Comparison of ENCODE assay signal across 10 cellular contexts in genomic region chr2:47334356-47335136, GRCh38. TPM values are rescaled to one million over a fixed set of nuclear protein-coding genes. Genes with fewer than 3 reads are reported as not detected.
A peak's percentile ranks its signal among the peaks of the same experiment; 100 is the strongest.
DNase-seq lines count a peak whose midpoint lies in the region; ATAC-seq, FAIRE-seq and TF ChIP-seq lines count a peak whose summit lies in the region.
"Had no signal": no experiment of that assay in that cellular context is flagged by ENCODE, and none has a peak within 500 bp of the region (broad histone marks: within the 10 kb centered on the region; RNA-seq: fewer than 3 reads in every experiment).

No MANE protein-coding gene starts in this region.

- no peaks in the 10 kb centered on the region for H4K20me1 ChIP-seq in GM12878 (ENCODE audit: control insufficient read depth, insufficient read depth)

- H3K27ac ChIP-seq in GM12878 (ENCODE audit: control insufficient read depth, insufficient read depth) (no peak overlapping the region; the same call in 1 of the 2 replicates), mesendoderm (ENCODE audit: low read depth, low read length) (peak overlapping the region; percentile 87)

- peak overlapping the region; percentile 67 for H3K56ac ChIP-seq in mesendoderm (ENCODE audit: low read length)

- ATAC-seq in GM12878 (peak; percentile 35), GM21423 (IDR thresholded peaks at IDR 0.05; ENCODE audit: unreplicated experiment) (no peak)

- no peak for TF ChIP-seq POLR2A in GM12878 (IDR thresholded peaks at IDR 0.05; ENCODE audit: low read depth, low read length)

- H2AK5ac ChIP-seq in mesendoderm (ENCODE audit: low read length), result no peak overlapping the region

- H3K36me3 ChIP-seq in GM12878 (ENCODE audit: control insufficient read depth in 2 of 2, insufficient read depth in 2 of 2, low read length in 1 of 2), result no peaks in the 10 kb centered on the region
- no peaks in the 10 kb centered on the region for H3K36me3 ChIP-seq in mesendoderm (ENCODE audit: control insufficient read depth, insufficient read depth, low read length)

- H3K4me1 ChIP-seq in GM12878 (ENCODE audit: control insufficient read depth, insufficient read depth, low read length), result peaks cover 25% of the 10 kb centered on the region
- H3K4me1 ChIP-seq in mesendoderm (ENCODE audit: control insufficient read depth, low read depth, low read length), result peaks cover 10% of the 10 kb centered on the region

- peak overlapping the region; percentile 84 for H3K18ac ChIP-seq in mesendoderm (ENCODE audit: low read length)

- BruUV-seq in GM12878 (replicated peaks; lab: Mats Ljungman, UMichigan), result no TSS peak

- intact Hi-C loops in GM12878 (cut with micrococcal nuclease; ENCODE audit: unreplicated experiment) (loop anchor here (1.0 to 10.0 kb wide), 3 partner anchors 54 to 770 kb away; no protein-coding TSS in a partner anchor), posterior vena cava (cut with DNase I) (loop anchor here in 1 of 2 donors (5.0 kb wide), 1 partner anchor 53 kb away; no protein-coding TSS in a partner anchor)

- DNase-seq in GM12865 (ENCODE audit: low read depth) (peak; percentile 44), NCI-H146 treated with DMSO at 0.1 percent for 48 hours (lab: John Stamatoyannopoulos, UW; ENCODE audit: unreplicated experiment) (peak; percentile 12), GM12878 (ENCODE audit: low read depth, low spot score) (no peak), mesendoderm (peak; percentile 86), posterior vena cava (ENCODE audit: low spot score) (no peak), NOMO-1 treated with dmso at 0.1 percent for 144 hours (lab: John Stamatoyannopoulos, UW; ENCODE audit: unreplicated experiment) (no peak)
- DNase-seq in NK-92 treated with Interleukin-12 subunit alpha and Interleukin-12 subunit beta, amount 100 ng/mL, for 24 hours (lab: John Stamatoyannopoulos, UW), result no peak

- peak overlapping the region; percentile 35 for H2BK120ac ChIP-seq in mesendoderm (ENCODE audit: low read depth, low read length)

- no peak for TF ChIP-seq EP300 in GM12878 (IDR thresholded peaks at IDR 0.05; ENCODE audit: borderline replicate concordance in 1 of 2, control insufficient read depth in 1 of 2, low read depth in 2 of 2, low read length in 2 of 2)

- no peak overlapping the region for H3K23ac ChIP-seq in mesendoderm (ENCODE audit: low read length)

- no peak for FAIRE-seq in GM12878 (lab: Jason Lieb, UNC)

- POLR2A ChIA-PET in GM12878 (lab: Charles Lee), result interaction anchor here (0.7 to 1.6 kb wide), 3 partner anchors 31 to 54 kb away, joined by 4 to 7 read pairs (median 5); no protein-coding TSS in a partner anchor

- no peak for TF ChIP-seq RAD21 in GM12878 (IDR thresholded peaks at IDR 0.05; ENCODE audit: insufficient read depth, low read depth, low read length)

- no peak overlapping the region for H4K5ac ChIP-seq in mesendoderm (ENCODE audit: low read length)

- RAD21 ChIA-PET in GM12878 (lab: Charles Lee; ENCODE audit: unreplicated experiment), result interaction anchor here (0.5 to 4.9 kb wide), 16 partner anchors 10 to 773 kb away, joined by 3 to 136 read pairs (median 6); partner anchors contain the start of genes MSH2 and MSH6

- peak overlapping the region; percentile 51 for H3K4me2 ChIP-seq in GM12878 (ENCODE audit: control insufficient read depth, insufficient read depth)
- H3K4me2 ChIP-seq in mesendoderm (ENCODE audit: low read length), result no peak overlapping the region

- H3K9me3 ChIP-seq in GM12878 (replicated peaks; ENCODE audit: control insufficient read depth, insufficient read depth, low read length), result no peaks in the 10 kb centered on the region; the same call in 2 of the 3 replicates
- H3K9me3 ChIP-seq: Caco-2 had no signal

- H4K8ac ChIP-seq in mesendoderm (ENCODE audit: low read depth, low read length), result no peak overlapping the region

- H2BK15ac ChIP-seq in mesendoderm (replicated peaks; ENCODE audit: low read depth), result no peak overlapping the region

- WGBS in GM12878 (ENCODE audit: insufficient coverage, insufficient replicate concordance, low lambda C conversion rate, missing lambda C conversion rate), result 6% methylated on average over 13 of the region's 13 CpGs
- WGBS in mesendoderm (ENCODE audit: extremely low coverage, insufficient coverage, low lambda C conversion rate), result no CpG with 5 or more reads among the region's 13 CpGs

- in situ Hi-C loops in GM12878 (cut with MboI), result loop anchor here (5.0 kb wide), 2 partner anchors 53 to 433 kb away; no protein-coding TSS in a partner anchor

- peak overlapping the region; percentile 82 for H3K4ac ChIP-seq in mesendoderm (ENCODE audit: low read depth, low read length)

- H3K4me3 ChIP-seq in GM12865 (ENCODE audit: low read depth, low read length) (no peak overlapping the region), GM12878 (peak overlapping the region; percentile 23; the same call in 1 of the 2 replicates), mesendoderm (ENCODE audit: low read length) (no peak overlapping the region)

- peak overlapping the region; percentile 42 for H2AFZ ChIP-seq in GM12878 (ENCODE audit: control insufficient read depth, low read depth, low read length)

- CTCF ChIA-PET in GM12878 (lab: Yijun Ruan, JAX), result interaction anchor here (0.6 to 14.6 kb wide), 34 partner anchors 10 to 785 kb away, joined by 3 to 273 read pairs (median 4); partner anchors contain the start of genes MSH2 and STPG4

- no peak overlapping the region; the same call in 1 of the 2 replicates for H3K9ac ChIP-seq in GM12878 (ENCODE audit: control insufficient read depth, insufficient read depth, low read length)
- peak overlapping the region; percentile 27 for H3K9ac ChIP-seq in mesendoderm (ENCODE audit: low read length)

- no peaks in the 10 kb centered on the region for H3K27me3 ChIP-seq in GM12878 (replicated peaks in 1 of 2; ENCODE audit: control insufficient read depth in 2 of 2, insufficient read depth in 2 of 2, low read length in 1 of 2)
- H3K27me3 ChIP-seq in mesendoderm (ENCODE audit: insufficient read depth, low read length, poor library complexity), result no peaks in the 10 kb centered on the region

- SMC1A ChIA-PET in GM12878 (lab: Charles Lee; ENCODE audit: uncharacterized antibody, unreplicated experiment), result interaction anchor here (0.7 to 9.0 kb wide), 17 partner anchors 10 to 511 kb away, joined by 3 to 106 read pairs (median 4); partner anchors contain the start of gene MSH2

- H3K79me1 ChIP-seq in mesendoderm (ENCODE audit: low read length), result no peaks in the 10 kb centered on the region

- no peaks in the 10 kb centered on the region for H3K79me2 ChIP-seq in GM12878 (ENCODE audit: control insufficient read depth, insufficient read depth, low read length)
- H3K79me2 ChIP-seq in mesendoderm (ENCODE audit: control insufficient read depth, insufficient read depth, low read length), result no peaks in the 10 kb centered on the region

- H2BK5ac ChIP-seq in mesendoderm (ENCODE audit: low read length), result peak overlapping the region; percentile 67

- TF ChIP-seq CTCF in GM12865 (IDR thresholded peaks at IDR 0.05; ENCODE audit: insufficient read depth, low read depth, low read length, missing control alignments), result no peak
- no peak for TF ChIP-seq CTCF in GM12878 (IDR thresholded peaks at IDR 0.05 in 2 of 3, conservative IDR thresholded peaks at IDR 0.05 in 1 of 3; ENCODE audit: control insufficient read depth in 2 of 3, extremely low read depth in 1 of 3, insufficient read depth in 1 of 3, low read depth in 3 of 3, low read length in 3 of 3)

TF ChIP-seq in GM12878, 131 proteins besides CTCF, POLR2A, EP300 and RAD21 (continues in another document):
- no peak for TF ChIP-seq ESRRA (IDR thresholded peaks at IDR 0.05; ENCODE audit: low read length)
- TF ChIP-seq, protein P1, sequence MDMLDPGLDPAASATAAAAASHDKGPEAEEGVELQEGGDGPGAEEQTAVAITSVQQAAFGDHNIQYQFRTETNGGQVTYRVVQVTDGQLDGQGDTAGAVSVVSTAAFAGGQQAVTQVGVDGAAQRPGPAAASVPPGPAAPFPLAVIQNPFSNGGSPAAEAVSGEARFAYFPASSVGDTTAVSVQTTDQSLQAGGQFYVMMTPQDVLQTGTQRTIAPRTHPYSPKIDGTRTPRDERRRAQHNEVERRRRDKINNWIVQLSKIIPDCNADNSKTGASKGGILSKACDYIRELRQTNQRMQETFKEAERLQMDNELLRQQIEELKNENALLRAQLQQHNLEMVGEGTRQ (IDR thresholded peaks at IDR 0.05; ENCODE audit: borderline replicate concordance, low read depth, low read length), result no peak
- no peak for TF ChIP-seq KAT2A (conservative IDR thresholded peaks at IDR 0.05; ENCODE audit: control insufficient read depth, low read depth, low read length)
- no peak for TF ChIP-seq ZNF207 (IDR thresholded peaks at IDR 0.05; ENCODE audit: borderline replicate concordance)
- TF ChIP-seq, protein P2, sequence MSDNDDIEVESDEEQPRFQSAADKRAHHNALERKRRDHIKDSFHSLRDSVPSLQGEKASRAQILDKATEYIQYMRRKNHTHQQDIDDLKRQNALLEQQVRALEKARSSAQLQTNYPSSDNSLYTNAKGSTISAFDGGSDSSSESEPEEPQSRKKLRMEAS (IDR thresholded peaks at IDR 0.05; ENCODE audit: low read depth, low read length), result no peak
- 0 out of 2 replicates have a peak, but pooled peaks have one; percentile 13 for TF ChIP-seq NR2F1 (conservative IDR thresholded peaks at IDR 0.05)
- TF ChIP-seq MTA2 (IDR thresholded peaks at IDR 0.05; ENCODE audit: low read depth), result no peak
- TF ChIP-seq GABPA (IDR thresholded peaks at IDR 0.05; ENCODE audit: low read depth), result no peak
- TF ChIP-seq NFIC (IDR thresholded peaks at IDR 0.05; ENCODE audit: low read depth, low read length), result no peak

RNA-seq across cellular contexts. Expression of gene EPCAM, which starts 34.6 kb away (rescaled TPM):
- total RNA-seq in GM12878 (2013; cell fraction: nucleolus; rRNA removed), result 2.0 and 2.8 TPM in 2 replicates
- 0.56 and 1.1 TPM in 2 replicates for total RNA-seq in GM12878 (2014; rRNA removed)
- total RNA-seq in GM12878 (2014; rRNA removed; fragmentation: Illumina TruSeq; extraction: Trizol), result 0.46 and 1.3 TPM in 2 replicates
- 1.3 and 2.4 TPM in 2 replicates for total RNA-seq in GM12878 (2021)
- not detected for polyA plus RNA-seq in GM12878 (2011; ENCODE audit: low read depth)
- 0.19 and 0.37 TPM in 2 replicates for polyA plus RNA-seq in GM12878 (2011; rRNA removed)
- polyA plus RNA-seq in GM12878 (2011; cell fraction: cytosol; rRNA removed), result 0.04 and 0.12 TPM in 2 replicates
- 0.21 TPM in 1 of 2 replicates, not detected in the other for polyA plus RNA-seq in GM12878 (2011; cell fraction: nucleus; rRNA removed)
- 0.13 and 0.27 TPM in 2 replicates for polyA plus RNA-seq in GM12878 (2012)
- 1.1 and 2.3 TPM in 2 replicates for polyA plus RNA-seq in GM12878 (2014; fragmentation: Illumina TruSeq; extraction: Trizol)
- polyA plus RNA-seq in GM12878 (2014; fragmentation: Nextera tagmentation; extraction: Ambion mirVana), result 1 to 10 TPM in 1 of 2 experiments, under 1 TPM in 1; 0.85 to 1.4 TPM
- polyA plus RNA-seq in GM12878 (2014; rRNA removed), result 0.65 and 1.1 TPM in 2 replicates
- 1 to 10 TPM in 1 of 2 experiments, under 1 TPM in 1; 0.95 to 1.2 TPM for polyA plus RNA-seq in GM12878 (2016; fragmentation: Nextera tagmentation; extraction: Ambion mirVana)
- 0.31 TPM in 1 of 2 replicates, not detected in the other for polyA minus RNA-seq in GM12878 (2011; rRNA and poly(A)+ RNA removed)
- not detected in 2 replicates for polyA minus RNA-seq in GM12878 (2011; cell fraction: cytosol; rRNA and poly(A)+ RNA removed)
- polyA minus RNA-seq in GM12878 (2011; cell fraction: nucleus; rRNA and poly(A)+ RNA removed), result not detected in 2 replicates
- polyA plus RNA-seq in mesendoderm (2013, experiment 1 of 2), result 141 TPM
- 147 TPM for polyA plus RNA-seq in mesendoderm (2013, experiment 2 of 2)
- under 1 TPM; 0.19 to 0.74 TPM for total RNA-seq in posterior vena cava
- total RNA-seq: mononuclear cell had no signal

Comparison
In these comparisons a context has a peak if more than half of its experiments do, and no peak if none do; other contexts are left out.
1. DNase-seq: peak in GM12865 (single experiment), NCI-H146 treated with DMSO at 0.1 percent for 48 hours (single experiment) and mesendoderm (single experiment); none in GM12878 (single experiment), posterior vena cava (single experiment), NOMO-1 treated with dmso at 0.1 percent for 144 hours (single experiment) and NK-92 treated with Interleukin-12 subunit alpha and Interleukin-12 subunit beta, amount 100 ng/mL, for 24 hours (single experiment).